18 cellular contexts compared by ENCODE assay signal in the genomic region with DNA sequence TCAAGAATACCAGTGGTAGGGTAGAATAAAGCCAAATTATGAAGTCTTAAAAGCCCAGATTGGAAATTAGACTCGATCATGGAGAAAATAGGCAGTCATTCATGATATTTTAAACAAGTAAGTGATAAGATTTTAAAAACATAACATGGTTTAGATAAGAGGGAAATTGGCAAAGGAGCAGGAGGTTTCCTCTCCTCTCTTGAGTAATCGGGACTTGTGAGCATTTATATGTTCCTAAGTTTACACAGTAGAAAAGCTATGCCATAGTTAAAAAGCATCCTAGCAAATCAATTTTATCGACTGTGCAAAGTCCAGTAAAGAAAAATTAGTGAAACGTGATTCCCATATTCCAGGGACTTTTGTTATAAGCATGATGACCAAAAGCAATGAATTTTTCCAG.
DNase-seq lines count a peak whose midpoint lies in the region; ATAC-seq, FAIRE-seq and TF ChIP-seq lines count a peak whose summit lies in the region.
"Had no signal": no experiment of that assay in that cellular context is flagged by ENCODE, and none has a peak within 500 bp of the region (broad histone marks: within the 10 kb centered on the region; RNA-seq: fewer than 3 reads in every experiment).

No MANE protein-coding gene starts in this region.

- no peak for TF ChIP-seq POLR2A in HepG2 (IDR thresholded peaks at IDR 0.05; ENCODE audit: insufficient read depth in 1 of 2, low read depth in 2 of 2, low read length in 2 of 2)

- H3K27ac ChIP-seq in HepG2 (ENCODE audit: extremely low read length, insufficient read depth, low read length) (no peak overlapping the region), smooth muscle cell (ENCODE audit: low read depth) (no peak overlapping the region), osteoblast (ENCODE audit: low read depth, low read length) (no peak overlapping the region)
- H3K27ac ChIP-seq: BLaER1 treated with 17β-estradiol and CSF1 and Interleukin-3, amounts not matched to agents 10 nM and 100 nM; HL-60 had no signal

- H3K9me3 ChIP-seq in HepG2 (ENCODE audit: low read length) (no peaks in the 10 kb centered on the region), smooth muscle cell (replicated peaks; ENCODE audit: low read depth) (no peaks in the 10 kb centered on the region), osteoblast (ENCODE audit: low read depth, low read length) (no peaks in the 10 kb centered on the region)

- FAIRE-seq in HepG2 (lab: Jason Lieb, UNC) (no peak), frontal cortex (lab: Jason Lieb, UNC) (no peak)
- FAIRE-seq: HTR-8/SVneo had no signal

- CTCF ChIA-PET in HepG2 (lab: Yijun Ruan, JAX; ENCODE audit: low intra/inter-chr PET ratio, low total read pairs): no interaction called here

- H3K4me3 ChIP-seq in fibroblast of villous mesenchyme (ENCODE audit: low read depth, low read length) (no peak overlapping the region), HepG2 (replicated peaks in 1 of 3; ENCODE audit: insufficient read depth in 1 of 3, low read depth in 2 of 3, low read length in 3 of 3) (no peak overlapping the region), smooth muscle cell (no peak overlapping the region), osteoblast (ENCODE audit: insufficient read depth, low read length) (no peak overlapping the region)
- H3K4me3 ChIP-seq: BLaER1 treated with 17β-estradiol and CSF1 and Interleukin-3, amounts not matched to agents 10 nM and 100 nM had no signal

- WGBS in HepG2 (ENCODE audit: low lambda C conversion rate): 0% methylated on average over 4 of the region's 4 CpGs
- 75% methylated on average over 4 of the region's 4 CpGs for WGBS in smooth muscle cell (ENCODE audit: low lambda C conversion rate)

- BruUV-seq in HepG2 (replicated peaks; lab: Mats Ljungman, UMichigan): no TSS peak

- H3K9ac ChIP-seq in HepG2 (ENCODE audit: insufficient read depth, low read depth, low read length): no peak overlapping the region
- H3K9ac ChIP-seq in smooth muscle cell (ENCODE audit: low read depth): no peak overlapping the region
- H3K9ac ChIP-seq: BLaER1 treated with 17β-estradiol and CSF1 and Interleukin-3, amounts not matched to agents 10 nM and 100 nM had no signal

- POLR2A ChIA-PET in HepG2 (lab: Yijun Ruan, JAX): no interaction called here

- peaks cover 7% of the 10 kb centered on the region for H3F3A ChIP-seq in smooth muscle cell (ENCODE audit: low read depth)

- no peak overlapping the region for H3K4me2 ChIP-seq in HepG2 (ENCODE audit: low read depth, low read length)
- H3K4me2 ChIP-seq in smooth muscle cell: no peak overlapping the region
- H3K4me2 ChIP-seq in osteoblast (ENCODE audit: insufficient read depth, low read length): no peak overlapping the region
- H3K4me2 ChIP-seq: BLaER1 treated with 17β-estradiol and CSF1 and Interleukin-3, amounts not matched to agents 10 nM and 100 nM had no signal

- H4K20me1 ChIP-seq in HepG2 (ENCODE audit: insufficient read depth, low read length) (no peaks in the 10 kb centered on the region), smooth muscle cell (ENCODE audit: low read depth) (no peaks in the 10 kb centered on the region), osteoblast (ENCODE audit: insufficient read depth, low read length) (no peaks in the 10 kb centered on the region)
- H4K20me1 ChIP-seq: BLaER1 treated with 17β-estradiol and CSF1 and Interleukin-3, amounts not matched to agents 10 nM and 100 nM had no signal

- ATAC-seq in HepG2: peak; percentile 43; the same call in 1 of the 3 replicates
- ATAC-seq: CD8-positive, alpha-beta T cell; HCT116 had no signal

- TF ChIP-seq CTCF in fibroblast of villous mesenchyme (IDR thresholded peaks at IDR 0.05; ENCODE audit: insufficient read depth, low read depth, low read length) (no peak), HepG2 (CRISPR knock-in tag; IDR thresholded peaks at IDR 0.05) (no peak), smooth muscle cell (IDR thresholded peaks at IDR 0.05; ENCODE audit: borderline replicate concordance, insufficient read depth, poor library complexity, severe bottlenecking) (no peak), osteoblast (IDR thresholded peaks at IDR 0.05; ENCODE audit: extremely low read depth, low read depth, low read length) (no peak)

- H2AFZ ChIP-seq in HepG2 (ENCODE audit: low read length) (no peak overlapping the region), smooth muscle cell (ENCODE audit: low read depth) (peak overlapping the region; percentile 24), osteoblast (ENCODE audit: low read length) (no peak overlapping the region)

- H3K27me3 ChIP-seq in HepG2 (ENCODE audit: control insufficient read depth in 1 of 2, insufficient read depth in 2 of 2, low read length in 2 of 2) (no peaks in the 10 kb centered on the region), smooth muscle cell (ENCODE audit: low read depth) (no peaks in the 10 kb centered on the region), osteoblast (ENCODE audit: insufficient read depth, low read length) (no peaks in the 10 kb centered on the region)
- H3K27me3 ChIP-seq: BLaER1 treated with 17β-estradiol and CSF1 and Interleukin-3, amounts not matched to agents 10 nM and 100 nM had no signal

- H3K79me2 ChIP-seq in HepG2 (ENCODE audit: insufficient read depth, low read length) (no peaks in the 10 kb centered on the region), smooth muscle cell (ENCODE audit: low read depth) (no peaks in the 10 kb centered on the region), osteoblast (ENCODE audit: insufficient read depth, low read length) (no peaks in the 10 kb centered on the region)

- H3K36me3 ChIP-seq in HepG2 (replicated peaks in 1 of 2; ENCODE audit: control insufficient read depth in 1 of 2, insufficient read depth in 2 of 2, low read length in 2 of 2) (no peaks in the 10 kb centered on the region), smooth muscle cell (ENCODE audit: low read depth) (no peaks in the 10 kb centered on the region), osteoblast (ENCODE audit: insufficient read depth, low read length) (no peaks in the 10 kb centered on the region)
- H3K36me3 ChIP-seq: BLaER1 treated with 17β-estradiol and CSF1 and Interleukin-3, amounts not matched to agents 10 nM and 100 nM had no signal

- peak; percentile 31 for DNase-seq in amniotic epithelial cell (ENCODE audit: low read depth)
- DNase-seq in fibroblast of villous mesenchyme (ENCODE audit: low read depth): peak; percentile 64
- DNase-seq in HepG2 (ENCODE audit: low spot score): no peak
- no peak for DNase-seq in smooth muscle cell (lab: John Stamatoyannopoulos, UW; ENCODE audit: unreplicated experiment)
- no peak for DNase-seq in osteoblast (ENCODE audit: insufficient read length, low spot score, missing footprints)
- no peak for DNase-seq in HPDE6-E6E7 (ENCODE audit: extremely low spot score)
- no peak for DNase-seq in frontal cortex (ENCODE audit: low spot score in 2 of 2)
- DNase-seq: Calu3; CD8-positive, alpha-beta T cell; DMS79 treated with DMSO at 0.1 percent for 48 hours; GF-D8; GOT3; H7; HFFc6 had no signal

- H3K4me1 ChIP-seq in HepG2 (ENCODE audit: insufficient read depth, low read length) (peaks cover 11% of the 10 kb centered on the region), smooth muscle cell (ENCODE audit: low read depth) (no peaks in the 10 kb centered on the region), osteoblast (ENCODE audit: insufficient read depth, low read length) (peaks cover 12% of the 10 kb centered on the region)

- TF ChIP-seq RAD21 in HepG2 (CRISPR knock-in tag; IDR thresholded peaks at IDR 0.05): no peak

- intact Hi-C loops in HepG2 (cut with micrococcal nuclease; ENCODE audit: unreplicated experiment): no loop called here

- TF ChIP-seq EP300 in HepG2 (IDR thresholded peaks at IDR 0.05; ENCODE audit: low read depth in 2 of 2, low read length in 2 of 2) (no peak), HepG2 (CRISPR knock-in tag; IDR thresholded peaks at IDR 0.05; ENCODE audit: borderline replicate concordance) (no peak)

- in situ Hi-C loops in HepG2 (cut with HindIII; ENCODE audit: extremely low pct_ligation_motif_present, low pct_unique_long_range_greater_than_20kb): no loop called here

TF ChIP-seq in HepG2, 621 proteins besides CTCF, POLR2A, EP300 and RAD21 (continues in another document):
- peak; percentile 45; the same call in 1 of the 2 replicates for TF ChIP-seq HNF4A (CRISPR knock-in tag; IDR thresholded peaks at IDR 0.05)
- TF ChIP-seq, protein P1, sequence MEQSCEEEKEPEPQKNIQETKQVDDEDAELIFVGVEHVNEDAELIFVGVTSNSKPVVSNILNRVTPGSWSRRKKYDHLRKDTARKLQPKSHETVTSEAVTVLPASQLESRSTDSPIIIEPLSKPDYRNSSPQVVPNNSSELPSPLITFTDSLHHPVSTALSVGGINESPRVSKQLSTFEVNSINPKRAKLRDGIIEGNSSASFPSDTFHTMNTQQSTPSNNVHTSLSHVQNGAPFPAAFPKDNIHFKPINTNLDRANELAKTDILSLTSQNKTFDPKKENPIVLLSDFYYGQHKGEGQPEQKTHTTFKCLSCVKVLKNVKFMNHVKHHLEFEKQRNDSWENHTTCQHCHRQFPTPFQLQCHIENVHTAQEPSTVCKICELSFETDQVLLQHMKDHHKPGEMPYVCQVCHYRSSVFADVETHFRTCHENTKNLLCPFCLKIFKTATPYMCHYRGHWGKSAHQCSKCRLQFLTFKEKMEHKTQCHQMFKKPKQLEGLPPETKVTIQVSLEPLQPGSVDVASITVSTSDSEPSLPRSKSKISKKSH (CRISPR knock-in tag; IDR thresholded peaks at IDR 0.05; ENCODE audit: borderline replicate concordance): no peak
- peak; percentile 83 for TF ChIP-seq ONECUT2 (CRISPR knock-in tag; IDR thresholded peaks at IDR 0.05)
- TF ChIP-seq, protein P2, sequence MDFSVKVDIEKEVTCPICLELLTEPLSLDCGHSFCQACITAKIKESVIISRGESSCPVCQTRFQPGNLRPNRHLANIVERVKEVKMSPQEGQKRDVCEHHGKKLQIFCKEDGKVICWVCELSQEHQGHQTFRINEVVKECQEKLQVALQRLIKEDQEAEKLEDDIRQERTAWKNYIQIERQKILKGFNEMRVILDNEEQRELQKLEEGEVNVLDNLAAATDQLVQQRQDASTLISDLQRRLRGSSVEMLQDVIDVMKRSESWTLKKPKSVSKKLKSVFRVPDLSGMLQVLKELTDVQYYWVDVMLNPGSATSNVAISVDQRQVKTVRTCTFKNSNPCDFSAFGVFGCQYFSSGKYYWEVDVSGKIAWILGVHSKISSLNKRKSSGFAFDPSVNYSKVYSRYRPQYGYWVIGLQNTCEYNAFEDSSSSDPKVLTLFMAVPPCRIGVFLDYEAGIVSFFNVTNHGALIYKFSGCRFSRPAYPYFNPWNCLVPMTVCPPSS (IDR thresholded peaks at IDR 0.05): no peak
- peak; percentile 52; the same call in 1 of the 2 replicates for TF ChIP-seq GATAD2A (CRISPR knock-in tag; IDR thresholded peaks at IDR 0.05)

Comparison
In these comparisons a context has a peak if more than half of its experiments do, and no peak if none do; other contexts are left out.
1. DNase-seq: peak in amniotic epithelial cell (single experiment) and fibroblast of villous mesenchyme (single experiment); none in HepG2 (single experiment), smooth muscle cell (single experiment), osteoblast (single experiment), HPDE6-E6E7 (single experiment) and frontal cortex (0 of 2).